ENCODE assay signal across 22 cellular contexts in the genomic region with DNA sequence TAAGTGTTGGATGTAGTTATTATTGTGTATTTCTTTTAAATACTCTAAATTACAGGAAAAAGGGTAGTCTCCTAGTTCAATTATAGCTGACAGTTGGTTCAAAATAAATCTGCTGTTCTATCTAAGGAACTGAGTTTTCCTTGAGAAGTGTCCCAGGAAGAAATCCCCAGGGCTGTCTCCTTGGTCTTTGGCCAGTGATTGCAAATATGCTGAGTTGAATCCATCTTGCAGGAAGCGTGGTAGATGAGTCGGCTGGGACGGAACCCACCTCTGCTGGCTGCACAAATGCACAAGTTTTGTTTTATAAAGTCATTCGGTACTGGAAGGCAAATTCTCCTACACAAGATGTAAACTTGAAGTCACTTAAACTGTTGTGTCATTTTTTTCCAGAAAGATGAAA.
"Had no signal": no experiment of that assay in that cellular context is flagged by ENCODE, and none has a peak within 500 bp of the region (broad histone marks: within the 10 kb centered on the region; RNA-seq: fewer than 3 reads in every experiment).

No MANE protein-coding gene starts in this region.

- H3K27ac Mint-ChIP-seq: immature natural killer cell; memory B cell; mesothelial cell of epicardium; natural killer cell; progenitor cell of endocrine pancreas; stimulated activated naive B cell treated with anti-CD40 and anti-IgM and Interleukin-4, amounts not matched to agents 10 μg/mL and 1 μg/mL and 100 μg/mL, for 72 hours; stimulated activated naive CD8-positive, alpha-beta T cell treated with anti-CD3 and anti-CD28 coated beads, Interleukin-15, amount 100 ng/mL, for 72 hours had no signal

- DNase-seq: caudate nucleus; colonic mucosa; dermis blood vessel endothelial cell; esophagus squamous epithelium; gastrocnemius medialis; glutamatergic neuron; immature natural killer cell; natural killer cell; ovary; right lobe of liver; spleen; stimulated activated CD4-positive, alpha-beta T cell treated with anti-CD3 and anti-CD28 coated beads, Interleukin-15, amount 100 ng/mL, for 24 hours; stimulated activated CD4-positive, alpha-beta T cell treated with anti-CD3 and anti-CD28 coated beads, Interleukin-1b, Interleukin-23, amount 100 ng/mL, for 48 hours; stimulated activated CD4-positive, alpha-beta T cell treated with anti-CD3 and anti-CD28 coated beads, Interleukin-4, amount 100 ng/mL, for 4 hours; stimulated activated naive B cell treated with anti-CD40 and anti-IgM and Interleukin-4, amounts not matched to agents 10 μg/mL and 1 μg/mL and 100 μg/mL, for 72 hours; stimulated activated naive CD8-positive, alpha-beta T cell treated with anti-CD3 and anti-CD28 coated beads, Interleukin-15, amount 100 ng/mL, for 72 hours; testis; trophoblast cell had no signal

- ATAC-seq: gastrocnemius medialis; natural killer cell; right lobe of liver; stimulated activated naive B cell treated with anti-CD40 and anti-IgM and Interleukin-4, amounts not matched to agents 10 μg/mL and 1 μg/mL and 100 μg/mL, for 72 hours; stimulated activated naive CD8-positive, alpha-beta T cell treated with anti-CD3 and anti-CD28 coated beads, Interleukin-15, amount 100 ng/mL, for 72 hours had no signal

- H3K36me3 ChIP-seq: colonic mucosa, esophagus squamous epithelium, gastrocnemius medialis, ovary, right lobe of liver, spleen had no signal

- H3K4me1 Mint-ChIP-seq: immature natural killer cell; memory B cell; natural killer cell; stimulated activated naive B cell treated with anti-CD40 and anti-IgM and Interleukin-4, amounts not matched to agents 10 μg/mL and 1 μg/mL and 100 μg/mL, for 72 hours; stimulated activated naive CD8-positive, alpha-beta T cell treated with anti-CD3 and anti-CD28 coated beads, Interleukin-15, amount 100 ng/mL, for 72 hours had no signal

- H3K36me3 Mint-ChIP-seq: immature natural killer cell; memory B cell; mesothelial cell of epicardium; natural killer cell; stimulated activated naive B cell treated with anti-CD40 and anti-IgM and Interleukin-4, amounts not matched to agents 10 μg/mL and 1 μg/mL and 100 μg/mL, for 72 hours had no signal

- H3K4me3 ChIP-seq: colonic mucosa, esophagus squamous epithelium, gastrocnemius medialis, ovary, right lobe of liver, spleen, testis had no signal

- H3K27me3 Mint-ChIP-seq: progenitor cell of endocrine pancreas; stimulated activated naive B cell treated with anti-CD40 and anti-IgM and Interleukin-4, amounts not matched to agents 10 μg/mL and 1 μg/mL and 100 μg/mL, for 72 hours; stimulated activated naive CD8-positive, alpha-beta T cell treated with anti-CD3 and anti-CD28 coated beads, Interleukin-15, amount 100 ng/mL, for 72 hours had no signal

- H3K27me3 ChIP-seq: colonic mucosa, esophagus squamous epithelium, gastrocnemius medialis, ovary, right lobe of liver, spleen, testis had no signal

- H3K4me3 Mint-ChIP-seq: immature natural killer cell; memory B cell; mesothelial cell of epicardium; natural killer cell; neural crest cell; stimulated activated naive B cell treated with anti-CD40 and anti-IgM and Interleukin-4, amounts not matched to agents 10 μg/mL and 1 μg/mL and 100 μg/mL, for 72 hours; stimulated activated naive CD8-positive, alpha-beta T cell treated with anti-CD3 and anti-CD28 coated beads, Interleukin-15, amount 100 ng/mL, for 72 hours had no signal

- H3K9me3 ChIP-seq: colonic mucosa, esophagus squamous epithelium, gastrocnemius medialis, ovary, right lobe of liver, spleen, testis had no signal

- H3K9me3 Mint-ChIP-seq: immature natural killer cell; memory B cell; mesothelial cell of epicardium; natural killer cell; neural crest cell; stimulated activated naive B cell treated with anti-CD40 and anti-IgM and Interleukin-4, amounts not matched to agents 10 μg/mL and 1 μg/mL and 100 μg/mL, for 72 hours; stimulated activated naive CD8-positive, alpha-beta T cell treated with anti-CD3 and anti-CD28 coated beads, Interleukin-15, amount 100 ng/mL, for 72 hours had no signal

- H3K27ac ChIP-seq: colonic mucosa, esophagus squamous epithelium, gastrocnemius medialis, ovary, right lobe of liver, spleen, testis had no signal

- H3K4me1 ChIP-seq: colonic mucosa, spleen, testis had no signal
